ENCODE assay signal across 31 cellular contexts in the genomic region with DNA sequence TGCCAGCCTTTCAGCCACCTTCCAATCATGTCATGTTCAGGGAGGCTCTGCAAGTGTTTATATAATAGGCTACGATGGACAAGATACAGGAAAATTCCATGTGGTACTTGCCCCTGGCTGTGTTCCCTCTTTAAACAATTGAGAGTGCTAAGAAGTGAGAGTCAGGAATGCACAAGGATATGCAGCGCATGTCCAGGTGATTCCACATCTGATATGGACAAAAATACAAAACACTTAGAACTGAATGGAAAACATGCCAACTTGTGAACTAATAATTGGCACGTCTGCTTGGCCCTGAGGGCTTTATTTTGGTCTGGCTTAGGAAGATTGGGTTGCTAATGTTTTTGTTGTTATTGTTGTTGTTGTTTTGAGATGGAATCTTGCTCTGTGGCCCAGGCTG.
"Had no signal": no experiment of that assay in that cellular context is flagged by ENCODE, and none has a peak within 500 bp of the region (broad histone marks: within the 10 kb centered on the region; RNA-seq: fewer than 3 reads in every experiment).

No MANE protein-coding gene starts in this region.

- H3K4me1 Mint-ChIP-seq: activated CD4-positive, alpha-beta T cell treated with anti-CD3 and anti-CD28 coated beads, Interleukin-2, amount 10 ng/mL, durations not matched to agents 24 days and 14 days; activated naive CD4-positive, alpha-beta T cell treated with anti-CD3 and anti-CD28 coated beads, Interleukin-2, amount 10 ng/mL, durations not matched to agents 7 days and 5 days; activated naive CD4-positive, alpha-beta T cell treated with anti-CD3 and anti-CD28 coated beads, Interleukin-2, amount 50 U/mL, for 24 hours; activated naive CD8-positive, alpha-beta T cell treated with anti-CD3 and anti-CD28 coated beads, Interleukin-2, amount 10 ng/mL, durations not matched to agents 7 days and 5 days; activated naive CD8-positive, alpha-beta T cell treated with anti-CD3 and anti-CD28 coated beads, Interleukin-2, amount 50 U/mL, for 24 hours; activated T-helper 17 cell treated with anti-CD3 and anti-CD28 coated beads, Interleukin-2, amount 50 U/mL, for 72 hours; T-cell had no signal

- H3K27ac Mint-ChIP-seq: activated B cell treated with CpG ODN at 0.5 μM for 24 hours; activated CD4-positive, alpha-beta memory T cell treated with anti-CD3 and anti-CD28 coated beads for 36 hours; activated CD4-positive, alpha-beta T cell treated with anti-CD3 and anti-CD28 coated beads, Interleukin-2, amount 10 ng/mL, durations not matched to agents 24 days and 14 days; activated CD8-positive, alpha-beta T cell treated with anti-CD3 and anti-CD28 coated beads for 36 hours; activated naive CD4-positive, alpha-beta T cell treated with anti-CD3 and anti-CD28 coated beads, Interleukin-2, amount 10 ng/mL, durations not matched to agents 7 days and 5 days; activated naive CD4-positive, alpha-beta T cell treated with anti-CD3 and anti-CD28 coated beads, Interleukin-2, amount 50 U/mL, for 24 hours; activated naive CD8-positive, alpha-beta T cell; activated naive CD8-positive, alpha-beta T cell treated with anti-CD3 and anti-CD28 coated beads, Interleukin-2, amount 10 ng/mL, durations not matched to agents 7 days and 5 days; activated naive CD8-positive, alpha-beta T cell treated with anti-CD3 and anti-CD28 coated beads, Interleukin-2, amount 50 U/mL, for 24 hours; activated T-cell treated with anti-CD3 and anti-CD28 coated beads, Interleukin-2, amount 50 U/mL, for 72 hours; activated T-helper 1 cell treated with anti-CD3 and anti-CD28 coated beads, Interleukin-12 subunit alpha, Interleukin-12 subunit beta, Interleukin-2, Interleukin-4 antibody, amounts not matched to agents 30 ng/mL and 10 ng/mL and 1 ng/mL, durations not matched to agents 14 hours and 24 hours and 36 hours; activated T-helper 17 cell treated with anti-CD3 and anti-CD28 coated beads, Interleukin-2, amount 50 U/mL, for 72 hours; brain; T-cell; T-helper 17 cell had no signal

- H3K9me3 ChIP-seq: ascending aorta had no signal

- H3K27ac ChIP-seq: ascending aorta had no signal

- H3K36me3 Mint-ChIP-seq: activated CD4-positive, alpha-beta memory T cell treated with anti-CD3 and anti-CD28 coated beads for 36 hours; activated naive CD4-positive, alpha-beta T cell treated with anti-CD3 and anti-CD28 coated beads, Interleukin-2, amount 10 ng/mL, durations not matched to agents 7 days and 5 days; activated naive CD4-positive, alpha-beta T cell treated with anti-CD3 and anti-CD28 coated beads, Interleukin-2, amount 50 U/mL, for 24 hours; activated naive CD8-positive, alpha-beta T cell; activated naive CD8-positive, alpha-beta T cell treated with anti-CD3 and anti-CD28 coated beads, Interleukin-2, amount 10 ng/mL, durations not matched to agents 7 days and 5 days; brain; T-cell had no signal

- FAIRE-seq: TTC549 had no signal

- H3K27me3 Mint-ChIP-seq: activated naive CD8-positive, alpha-beta T cell treated with anti-CD3 and anti-CD28 coated beads, Interleukin-2, amount 50 U/mL, for 24 hours; activated T-helper 17 cell treated with anti-CD3 and anti-CD28 coated beads, Interleukin-2, amount 50 U/mL, for 72 hours had no signal

- H3K9me3 Mint-ChIP-seq: activated B cell treated with CpG ODN at 0.5 μM for 24 hours; activated CD4-positive, alpha-beta memory T cell treated with anti-CD3 and anti-CD28 coated beads for 36 hours; activated CD4-positive, alpha-beta T cell treated with anti-CD3 and anti-CD28 coated beads, Interleukin-2, amount 10 ng/mL, durations not matched to agents 24 days and 14 days; activated CD8-positive, alpha-beta T cell treated with anti-CD3 and anti-CD28 coated beads for 36 hours; activated naive CD4-positive, alpha-beta T cell treated with anti-CD3 and anti-CD28 coated beads, Interleukin-2, amount 10 ng/mL, durations not matched to agents 7 days and 5 days; activated naive CD4-positive, alpha-beta T cell treated with anti-CD3 and anti-CD28 coated beads, Interleukin-2, amount 50 U/mL, for 24 hours; activated naive CD8-positive, alpha-beta T cell treated with anti-CD3 and anti-CD28 coated beads, Interleukin-2, amount 10 ng/mL, durations not matched to agents 7 days and 5 days; activated naive CD8-positive, alpha-beta T cell treated with anti-CD3 and anti-CD28 coated beads, Interleukin-2, amount 50 U/mL, for 24 hours; activated T-cell treated with anti-CD3 and anti-CD28 coated beads, Interleukin-2, amount 50 U/mL, for 4 hours; activated T-cell treated with anti-CD3 and anti-CD28 coated beads, Interleukin-2, amount 50 U/mL, for 72 hours; activated T-helper 1 cell treated with anti-CD3 and anti-CD28 coated beads, Interleukin-12 subunit alpha, Interleukin-12 subunit beta, Interleukin-2, Interleukin-4 antibody, amounts not matched to agents 30 ng/mL and 10 ng/mL and 1 ng/mL, durations not matched to agents 14 hours and 24 hours and 36 hours; activated T-helper 17 cell treated with anti-CD3 and anti-CD28 coated beads, Interleukin-2, amount 50 U/mL, for 72 hours; brain; T-cell had no signal

- ATAC-seq: activated CD8-positive, alpha-beta T cell treated with anti-CD3 and anti-CD28 coated beads for 36 hours; activated naive CD8-positive, alpha-beta T cell treated with anti-CD3 and anti-CD28 coated beads, Interleukin-2, amount 50 U/mL, for 24 hours; activated T-cell treated with anti-CD3 and anti-CD28 coated beads, Interleukin-2, amount 50 U/mL, for 4 hours; activated T-cell treated with anti-CD3 and anti-CD28 coated beads, Interleukin-2, amount 50 U/mL, for 72 hours; activated T-helper 17 cell treated with anti-CD3 and anti-CD28 coated beads, Interleukin-2, amount 50 U/mL, for 72 hours; T-cell; T-helper 17 cell had no signal

- H3K36me3 ChIP-seq: ascending aorta had no signal

- DNase-seq: activated B cell treated with CpG ODN at 0.5 μM for 24 hours; activated CD4-positive, alpha-beta memory T cell treated with anti-CD3 and anti-CD28 coated beads for 36 hours; activated CD4-positive, alpha-beta T cell treated with anti-CD3 and anti-CD28 coated beads for 4 hours; activated CD4-positive, alpha-beta T cell treated with anti-CD3 and anti-CD28 coated beads, Interleukin-2, amount 10 ng/mL, durations not matched to agents 24 days and 14 days; activated CD4-positive, alpha-beta T cell treated with anti-CD3 and anti-CD28 coated beads, Interleukin-2, amount 50 U/mL, for 1 hour; activated CD4-positive, alpha-beta T cell treated with anti-CD3 and anti-CD28 coated beads, Interleukin-2, amount 50 U/mL, for 4 hours; activated CD4-positive, CD25-positive, alpha-beta regulatory T cell treated with anti-CD3 and anti-CD28 coated beads, Interleukin-2, amount 50 U/mL, for 72 hours; activated CD8-positive, alpha-beta memory T cell treated with anti-CD3 and anti-CD28 coated beads, Interleukin-2, amount 50 U/mL, for 4 hours; activated CD8-positive, alpha-beta T cell treated with anti-CD3 and anti-CD28 coated beads for 36 hours; activated gamma-delta T cell treated with Interleukin-2 at 50 U/mL for 16 hours; activated naive CD4-positive, alpha-beta T cell treated with anti-CD3 and anti-CD28 coated beads, Interleukin-2, amount 10 ng/mL, durations not matched to agents 7 days and 5 days; activated naive CD4-positive, alpha-beta T cell treated with Interleukin-2 at 50 U/mL for 16 hours; activated naive CD8-positive, alpha-beta T cell treated with anti-CD3 and anti-CD28 coated beads, Interleukin-2, amount 10 ng/mL, durations not matched to agents 7 days and 5 days; activated naive CD8-positive, alpha-beta T cell treated with anti-CD3 and anti-CD28 coated beads, Interleukin-2, amount 50 U/mL, for 24 hours; activated T-cell treated with anti-CD3 and anti-CD28 coated beads for 4 hours; activated T-cell treated with anti-CD3 and anti-CD28 coated beads, Interleukin-2, amount 50 U/mL, for 1 hour; activated T-cell treated with anti-CD3 and anti-CD28 coated beads, Interleukin-2, amount 50 U/mL, for 4 hours; activated T-cell treated with anti-CD3 and anti-CD28 coated beads, Interleukin-2, amount 50 U/mL, for 72 hours; amygdala; anterior cingulate cortex; central memory CD4-positive, alpha-beta T cell; T-cell; T-helper 17 cell; T1000 had no signal

- H3K4me1 ChIP-seq: ascending aorta had no signal

- H3K27me3 ChIP-seq: ascending aorta had no signal

- H3K4me3 ChIP-seq: ascending aorta had no signal

- H3K4me3 Mint-ChIP-seq: activated B cell treated with CpG ODN at 0.5 μM for 24 hours; activated CD4-positive, alpha-beta memory T cell treated with anti-CD3 and anti-CD28 coated beads for 36 hours; activated CD4-positive, alpha-beta T cell treated with anti-CD3 and anti-CD28 coated beads, Interleukin-2, amount 10 ng/mL, durations not matched to agents 24 days and 14 days; activated CD8-positive, alpha-beta T cell treated with anti-CD3 and anti-CD28 coated beads for 36 hours; activated naive CD4-positive, alpha-beta T cell treated with anti-CD3 and anti-CD28 coated beads, Interleukin-2, amount 10 ng/mL, durations not matched to agents 7 days and 5 days; activated naive CD4-positive, alpha-beta T cell treated with anti-CD3 and anti-CD28 coated beads, Interleukin-2, amount 50 U/mL, for 24 hours; activated naive CD8-positive, alpha-beta T cell; activated naive CD8-positive, alpha-beta T cell treated with anti-CD3 and anti-CD28 coated beads, Interleukin-2, amount 10 ng/mL, durations not matched to agents 7 days and 5 days; activated naive CD8-positive, alpha-beta T cell treated with anti-CD3 and anti-CD28 coated beads, Interleukin-2, amount 50 U/mL, for 24 hours; activated T-cell treated with anti-CD3 and anti-CD28 coated beads, Interleukin-2, amount 50 U/mL, for 4 hours; activated T-cell treated with anti-CD3 and anti-CD28 coated beads, Interleukin-2, amount 50 U/mL, for 72 hours; activated T-helper 1 cell treated with anti-CD3 and anti-CD28 coated beads, Interleukin-12 subunit alpha, Interleukin-12 subunit beta, Interleukin-2, Interleukin-4 antibody, amounts not matched to agents 30 ng/mL and 10 ng/mL and 1 ng/mL, durations not matched to agents 14 hours and 24 hours and 36 hours; activated T-helper 17 cell treated with anti-CD3 and anti-CD28 coated beads, Interleukin-2, amount 50 U/mL, for 72 hours; brain; T-cell; T-helper 17 cell had no signal
